25 cellular contexts compared by ENCODE assay signal in genomic region chr14:74526854-74527585, GRCh38. TPM values are rescaled to one million over a fixed set of nuclear protein-coding genes. Genes with fewer than 3 reads are reported as not detected.
DNase-seq lines count a peak whose midpoint lies in the region; ATAC-seq, FAIRE-seq and TF ChIP-seq lines count a peak whose summit lies in the region.
"Had no signal": no experiment of that assay in that cellular context is flagged by ENCODE, and none has a peak within 500 bp of the region (broad histone marks: within the 10 kb centered on the region; RNA-seq: fewer than 3 reads in every experiment).

No MANE protein-coding gene starts in this region.

- H3K4me1 ChIP-seq in SK-N-SH (ENCODE audit: control insufficient read depth in 1 of 2, insufficient read depth in 2 of 2, low read depth in 1 of 2, low read length in 1 of 2) (no peaks in the 10 kb centered on the region; a peak in 1 of 4 replicates), IMR-90 (ENCODE audit: control insufficient read depth, insufficient read depth, low read length) (peaks cover 17% of the 10 kb centered on the region), GM12878 (ENCODE audit: control insufficient read depth, insufficient read depth, low read length) (peaks cover 5% of the 10 kb centered on the region), thyroid gland (peaks cover 41 to 51% of the 10 kb centered on the region in 2 donors), suprapubic skin (peaks cover 3% of the 10 kb centered on the region), stomach (peaks cover 0 to 3% (median 0%) of the 10 kb centered on the region in 4 donors)
- H3K4me1 ChIP-seq: BE2C, prostate gland had no signal

- H2BK15ac ChIP-seq in IMR-90 (ENCODE audit: low read depth, low read length), result no peak overlapping the region

- BruUV-seq in IMR-90 (replicated peaks; lab: Mats Ljungman, UMichigan), result no TSS peak
- BruUV-seq in GM12878 (replicated peaks; lab: Mats Ljungman, UMichigan), result no TSS peak

- H3K27ac ChIP-seq in SK-N-SH (ENCODE audit: low read depth in 2 of 2, low read length in 1 of 2) (no peak overlapping the region), IMR-90 (ENCODE audit: insufficient read depth, low read length) (no peak overlapping the region), GM12878 (ENCODE audit: control insufficient read depth, insufficient read depth) (no peak overlapping the region), thyroid gland (peak overlapping the region; percentile 30 to 91 (median 37)), suprapubic skin (no peak overlapping the region), stomach (no peak overlapping the region)
- H3K27ac ChIP-seq: gastrocnemius medialis, lower lobe of right lung, prostate gland had no signal

- no peak for FAIRE-seq in GM12878 (lab: Jason Lieb, UNC)
- FAIRE-seq: A204.1, astrocyte, kidney had no signal

- peak overlapping the region; percentile 67 for H2AK9ac ChIP-seq in IMR-90 (replicated peaks; ENCODE audit: low read depth, low read length, poor library complexity)

- no peak overlapping the region for H2BK20ac ChIP-seq in IMR-90 (ENCODE audit: low read depth, low read length)

- TF ChIP-seq CTCF in SK-N-SH (IDR thresholded peaks at IDR 0.05) (0 out of 2 replicates have a peak, but pooled peaks have one; percentile 7), IMR-90 (conservative IDR thresholded peaks at IDR 0.05; ENCODE audit: low read depth, low read length) (no peak), GM12878 (IDR thresholded peaks at IDR 0.05 in 2 of 3, conservative IDR thresholded peaks at IDR 0.05 in 1 of 3; ENCODE audit: control insufficient read depth in 2 of 3, extremely low read depth in 1 of 3, insufficient read depth in 1 of 3, low read depth in 3 of 3, low read length in 3 of 3) (no peak), thyroid gland (IDR thresholded peaks at IDR 0.05) (peak in 1 of 6 experiments; percentile 10), suprapubic skin (IDR thresholded peaks at IDR 0.05) (no peak), stomach (IDR thresholded peaks at IDR 0.05) (no peak)

- H3K18ac ChIP-seq in IMR-90 (ENCODE audit: low read depth, low read length), result no peak overlapping the region

- in situ Hi-C loops in IMR-90 (cut with MboI; ENCODE audit: low sequenced_read_pairs) (no loop called here), GM12878 (cut with MboI) (no loop called here)

- TF ChIP-seq POLR2A in IMR-90 (IDR thresholded peaks at IDR 0.05; ENCODE audit: low read depth, low read length), result no peak
- TF ChIP-seq POLR2A in GM12878 (IDR thresholded peaks at IDR 0.05; ENCODE audit: low read depth, low read length), result no peak
- no peak for TF ChIP-seq POLR2A in thyroid gland (IDR thresholded peaks at IDR 0.05)
- no peak for TF ChIP-seq POLR2A in suprapubic skin (IDR thresholded peaks at IDR 0.05)
- no peak for TF ChIP-seq POLR2A in stomach (IDR thresholded peaks at IDR 0.05)

- no peak overlapping the region for H2BK120ac ChIP-seq in IMR-90 (ENCODE audit: low read depth, low read length)

- no peak for ATAC-seq in SK-N-SH treated with all-trans-retinoic acid at 6 μM for 48 hours
- ATAC-seq in IMR-90 (ENCODE audit: low read depth), result no peak
- no peak for ATAC-seq in GM12878
- ATAC-seq in HG02852 (IDR thresholded peaks at IDR 0.05; ENCODE audit: unreplicated experiment), result no peak
- ATAC-seq: activated T-cell treated with anti-CD3 and anti-CD28 coated beads, Interleukin-2, amount 50 U/mL, for 72 hours; gastrocnemius medialis; lower lobe of right lung; stimulated activated memory B cell treated with anti-CD40 and anti-IgM and Interleukin-4, amounts not matched to agents 10 μg/mL and 1 μg/mL and 100 μg/mL, for 72 hours had no signal

- no peak overlapping the region for H3K14ac ChIP-seq in IMR-90 (replicated peaks; ENCODE audit: low read depth, low read length)

- no peak overlapping the region for H4K5ac ChIP-seq in IMR-90 (ENCODE audit: low read depth, low read length)

- no peak overlapping the region for H4K8ac ChIP-seq in IMR-90 (ENCODE audit: low read depth in 2 of 2, low read length in 2 of 2)

- no peaks in the 10 kb centered on the region for H3K9me2 ChIP-seq in SK-N-SH

- intact Hi-C loops in IMR-90 (cut with micrococcal nuclease), result no loop called here
- intact Hi-C loops in GM12878 (cut with micrococcal nuclease; ENCODE audit: unreplicated experiment), result no loop called here
- intact Hi-C loops in thyroid gland (cut with DNase I), result no loop called here
- intact Hi-C loops in stomach (cut with DNase I; ENCODE audit: low total_unique reads), result no loop called here

- H3K27me3 ChIP-seq in SK-N-SH (ENCODE audit: insufficient read depth), result no peaks in the 10 kb centered on the region
- H3K27me3 ChIP-seq in IMR-90 (ENCODE audit: control insufficient read depth, insufficient read depth, low read length), result no peaks in the 10 kb centered on the region
- no peaks in the 10 kb centered on the region; a peak in 2 of 4 replicates for H3K27me3 ChIP-seq in GM12878 (replicated peaks in 1 of 2; ENCODE audit: control insufficient read depth in 2 of 2, insufficient read depth in 2 of 2, low read length in 1 of 2)
- no peaks in the 10 kb centered on the region for H3K27me3 ChIP-seq in thyroid gland
- no peaks in the 10 kb centered on the region for H3K27me3 ChIP-seq in suprapubic skin
- H3K27me3 ChIP-seq in stomach, result peaks cover 0 to 8% (median 0%) of the 10 kb centered on the region in 3 donors
- H3K27me3 ChIP-seq: gastrocnemius medialis had no signal

- no peaks in the 10 kb centered on the region for H3K9me3 ChIP-seq in SK-N-SH
- H3K9me3 ChIP-seq in IMR-90 (ENCODE audit: control insufficient read depth, insufficient read depth, low read length), result no peaks in the 10 kb centered on the region
- H3K9me3 ChIP-seq in GM12878 (replicated peaks; ENCODE audit: control insufficient read depth, insufficient read depth, low read length), result no peaks in the 10 kb centered on the region
- H3K9me3 ChIP-seq in thyroid gland, result no peaks in the 10 kb centered on the region
- H3K9me3 ChIP-seq in suprapubic skin, result no peaks in the 10 kb centered on the region
- no peaks in the 10 kb centered on the region for H3K9me3 ChIP-seq in stomach
- H3K9me3 ChIP-seq: BE2C, gastrocnemius medialis, lower lobe of right lung, prostate gland had no signal

- POLR2A ChIA-PET in SK-N-SH (lab: Yijun Ruan, JAX), result no interaction called here
- POLR2A ChIA-PET in IMR-90 (lab: Charles Lee; ENCODE audit: unreplicated experiment), result no interaction called here
- POLR2A ChIA-PET in GM12878 (lab: Charles Lee), result interaction anchor here (1.0 kb wide), 2 partner anchors 13 to 96 kb away, joined by 3 read pairs; no protein-coding TSS in a partner anchor

- H3K79me2 ChIP-seq in SK-N-SH (ENCODE audit: insufficient read depth) (peaks cover 5% of the 10 kb centered on the region; the same call in 1 of the 2 replicates), GM12878 (ENCODE audit: control insufficient read depth, insufficient read depth, low read length) (no peaks in the 10 kb centered on the region)

- RAD21 ChIA-PET in GM12878 (lab: Charles Lee; ENCODE audit: unreplicated experiment), result no interaction called here

- H3K23ac ChIP-seq in IMR-90 (ENCODE audit: low read depth, low read length), result no peak overlapping the region

- no peak overlapping the region for H2BK5ac ChIP-seq in IMR-90 (ENCODE audit: low read depth, low read length, poor library complexity, severe bottlenecking)

- SMC1A ChIA-PET in GM12878 (lab: Charles Lee; ENCODE audit: uncharacterized antibody, unreplicated experiment), result no interaction called here

- no peak overlapping the region for H3K56ac ChIP-seq in IMR-90 (ENCODE audit: extremely low read depth, insufficient read depth, low read length)

- H2AK5ac ChIP-seq in IMR-90 (ENCODE audit: low read depth, low read length), result no peak overlapping the region

- TF ChIP-seq EP300 in SK-N-SH (IDR thresholded peaks at IDR 0.05; ENCODE audit: borderline replicate concordance in 1 of 2, low read depth in 1 of 2, low read length in 1 of 2) (no peak), GM12878 (IDR thresholded peaks at IDR 0.05; ENCODE audit: borderline replicate concordance in 1 of 2, control insufficient read depth in 1 of 2, low read depth in 2 of 2, low read length in 2 of 2) (no peak), suprapubic skin (IDR thresholded peaks at IDR 0.05) (no peak), stomach (IDR thresholded peaks at IDR 0.05) (no peak)

- WGBS in SK-N-SH (ENCODE audit: low lambda C conversion rate), result 74% methylated on average over 7 of the region's 10 CpGs
- 93% methylated on average over 5 of the region's 10 CpGs; no CpG with 5 or more reads in 1 of the 2 experiments for WGBS in IMR-90 (ENCODE audit: extremely low coverage in 2 of 2, insufficient read length in 1 of 2), 2 experiments
- WGBS in GM12878 (ENCODE audit: insufficient coverage, insufficient replicate concordance, low lambda C conversion rate, missing lambda C conversion rate), result 46% methylated on average over 10 of the region's 10 CpGs
- WGBS in thyroid gland, 2 donors, result 82 to 85% methylated on average over 9 to 10 of the region's 10 CpGs
- WGBS in suprapubic skin, result 83% methylated on average over 10 of the region's 10 CpGs
- WGBS in stomach, 5 donors, result 66 to 77% (median 73%) methylated on average over 9 to 10 of the region's 10 CpGs

- no peak for DNase-seq in SK-N-SH
- no peak for DNase-seq in IMR-90
- no peak for DNase-seq in GM12878 (ENCODE audit: low read depth, low spot score)
- peak; percentile 24 to 29 for DNase-seq in thyroid gland
- no peak for DNase-seq in suprapubic skin (ENCODE audit: low spot score in 2 of 2)
- DNase-seq in stomach, result no peak
- DNase-seq: activated CD4-positive, alpha-beta T cell treated with anti-CD3 and anti-CD28 coated beads for 4 hours; activated naive CD4-positive, alpha-beta T cell treated with anti-CD3 and anti-CD28 coated beads, Interleukin-2, amount 50 U/mL, for 16 hours; activated T-cell treated with anti-CD3 and anti-CD28 coated beads, Interleukin-2, amount 50 U/mL, for 72 hours; BE2C; effector CD8-positive, alpha-beta T cell; EL; gastrocnemius medialis; kidney; lower lobe of right lung; MM.1S; NCI-H1436; stimulated activated CD4-positive, alpha-beta T cell treated with anti-CD3 and anti-CD28 coated beads, Interleukin-2, amount 100 ng/mL, for 24 hours; SW 1271 had no signal

- TF ChIP-seq RAD21 in SK-N-SH (IDR thresholded peaks at IDR 0.05; ENCODE audit: low read length) (no peak), IMR-90 (IDR thresholded peaks at IDR 0.05; ENCODE audit: low read length) (no peak), GM12878 (IDR thresholded peaks at IDR 0.05; ENCODE audit: insufficient read depth, low read depth, low read length) (no peak)

- H3K9me1 ChIP-seq in IMR-90 (ENCODE audit: insufficient read depth, low read length), result peaks cover 16% of the 10 kb centered on the region

- dilution Hi-C loops in IMR-90 (cut with HindIII; ENCODE audit: low sequenced_read_pairs, unreplicated experiment), result no loop called here

- H3K4me2 ChIP-seq in SK-N-SH (no peak overlapping the region), IMR-90 (ENCODE audit: low read depth, low read length) (no peak overlapping the region), GM12878 (ENCODE audit: control insufficient read depth, insufficient read depth) (no peak overlapping the region)

- peaks cover 0 to 4% of the 10 kb centered on the region in 2 experiments; a peak in 1 of 4 replicates for H3K79me1 ChIP-seq in IMR-90 (ENCODE audit: low read depth in 1 of 2, low read length in 2 of 2)

- H2AFZ ChIP-seq in SK-N-SH (ENCODE audit: low read depth), result no peak overlapping the region
- H2AFZ ChIP-seq in IMR-90 (replicated peaks; ENCODE audit: low read length, poor library complexity), result no peak overlapping the region
- no peak overlapping the region for H2AFZ ChIP-seq in GM12878 (ENCODE audit: control insufficient read depth, low read depth, low read length)

- H3K4me3 ChIP-seq in SK-N-SH (ENCODE audit: low read depth in 2 of 2, low read length in 1 of 2) (no peak overlapping the region), IMR-90 (ENCODE audit: insufficient read depth, low read depth, low read length) (no peak overlapping the region), GM12878 (no peak overlapping the region), thyroid gland (replicated peaks in 1 of 3) (no peak overlapping the region), suprapubic skin (no peak overlapping the region), stomach (no peak overlapping the region)
- H3K4me3 ChIP-seq: gastrocnemius medialis, lower lobe of right lung, prostate gland had no signal

- CTCF ChIA-PET in SK-N-SH (lab: Yijun Ruan, JAX) (interaction anchor here (0.6 to 4.1 kb wide), 9 partner anchors 22 to 204 kb away, joined by 3 to 22 read pairs (median 3); no protein-coding TSS in a partner anchor), IMR-90 (lab: Yijun Ruan, JAX) (no interaction called here), GM12878 (lab: Yijun Ruan, JAX) (no interaction called here)

- H3K36me3 ChIP-seq in SK-N-SH (replicated peaks in 1 of 2; ENCODE audit: control insufficient read depth in 1 of 2, insufficient read depth in 2 of 2, low read length in 1 of 2) (peaks cover 14 to 55% of the 10 kb centered on the region in 2 experiments), IMR-90 (ENCODE audit: control insufficient read depth, insufficient read depth, low read length) (no peaks in the 10 kb centered on the region; the same call in 1 of the 2 replicates), GM12878 (ENCODE audit: control insufficient read depth in 2 of 2, insufficient read depth in 2 of 2, low read length in 1 of 2) (no peaks in the 10 kb centered on the region), thyroid gland (no peaks in the 10 kb centered on the region), suprapubic skin (peaks cover 4% of the 10 kb centered on the region), stomach (peaks cover 0 to 7% (median under 1%) of the 10 kb centered on the region in 4 donors)
- H3K36me3 ChIP-seq: BE2C, gastrocnemius medialis, prostate gland had no signal

- H3K9ac ChIP-seq in SK-N-SH (no peak overlapping the region), IMR-90 (ENCODE audit: low read depth, low read length) (no peak overlapping the region), GM12878 (ENCODE audit: control insufficient read depth, insufficient read depth, low read length) (no peak overlapping the region)

- no peak overlapping the region for H4K91ac ChIP-seq in IMR-90 (ENCODE audit: insufficient read depth, low read depth, low read length)

- no peaks in the 10 kb centered on the region for H3F3A ChIP-seq in SK-N-SH (replicated peaks; ENCODE audit: insufficient read depth)

- no peak overlapping the region for H3K4ac ChIP-seq in IMR-90 (ENCODE audit: low read depth, low read length)

- no peaks in the 10 kb centered on the region for H4K20me1 ChIP-seq in SK-N-SH (ENCODE audit: insufficient read depth)
- no peaks in the 10 kb centered on the region for H4K20me1 ChIP-seq in IMR-90 (ENCODE audit: insufficient read depth, low read length)
- no peaks in the 10 kb centered on the region for H4K20me1 ChIP-seq in GM12878 (ENCODE audit: control insufficient read depth, insufficient read depth)

RNA-seq across cellular contexts. Expression of gene ISCA2, which starts 33.5 kb away (rescaled TPM):
- 37.3 and 51.9 TPM in 2 replicates for polyA plus RNA-seq in SK-N-SH (2012; rRNA removed)
- polyA plus RNA-seq in SK-N-SH (2012; cell fraction: cytosol; rRNA removed), result 57.2 and 70.6 TPM in 2 replicates
- 17.1 and 20.7 TPM in 2 replicates for polyA plus RNA-seq in SK-N-SH (2012; cell fraction: nucleus; rRNA removed)
- total RNA-seq in IMR-90 (2012; rRNA removed), result 5.4 and 9.2 TPM in 2 replicates
- 25.7 and 25.8 TPM in 2 replicates for polyA plus RNA-seq in IMR-90 (2012; rRNA removed)
- 2.7 and 5.1 TPM in 2 replicates for polyA plus RNA-seq in IMR-90 (2012; cell fraction: cytosol; rRNA removed)
- polyA plus RNA-seq in IMR-90 (2012; cell fraction: nucleus; rRNA removed; ENCODE audit: low replicate concordance), result 1.3 and 5.5 TPM in 2 replicates
- total RNA-seq in GM12878 (2013; cell fraction: nucleolus; rRNA removed), result 24.7 and 25.9 TPM in 2 replicates
- 25.1 and 33.5 TPM in 2 replicates for total RNA-seq in GM12878 (2014; rRNA removed)
- 15.2 and 16.7 TPM in 2 replicates for total RNA-seq in GM12878 (2014; rRNA removed; fragmentation: Illumina TruSeq; extraction: Trizol)
- total RNA-seq in GM12878 (2021), result 32.7 and 34.5 TPM in 2 replicates
- polyA plus RNA-seq in GM12878 (2011; ENCODE audit: low read depth), result 15.0 TPM
- 42.3 and 50.9 TPM in 2 replicates for polyA plus RNA-seq in GM12878 (2011; rRNA removed)
- 30.7 and 34.1 TPM in 2 replicates for polyA plus RNA-seq in GM12878 (2011; cell fraction: cytosol; rRNA removed)
- polyA plus RNA-seq in GM12878 (2011; cell fraction: nucleus; rRNA removed), result 17.0 and 19.9 TPM in 2 replicates
- 24.4 and 28.5 TPM in 2 replicates for polyA plus RNA-seq in GM12878 (2012)
- 32.3 and 41.6 TPM in 2 replicates for polyA plus RNA-seq in GM12878 (2014; fragmentation: Illumina TruSeq; extraction: Trizol)
- polyA plus RNA-seq in GM12878 (2014; fragmentation: Nextera tagmentation; extraction: Ambion mirVana), result 10 to 100 TPM in 1 of 2 experiments, 1 to 10 TPM in 1; 7.5 to 22.5 TPM
- polyA plus RNA-seq in GM12878 (2014; rRNA removed), result 34.0 and 46.5 TPM in 2 replicates
- polyA plus RNA-seq in GM12878 (2016; fragmentation: Nextera tagmentation; extraction: Ambion mirVana), result 100 to 1,000 TPM; 104 to 116 TPM
- 5.9 and 6.1 TPM in 2 replicates for polyA minus RNA-seq in GM12878 (2011; rRNA and poly(A)+ RNA removed)
- 3.1 and 10.0 TPM in 2 replicates for polyA minus RNA-seq in GM12878 (2011; cell fraction: cytosol; rRNA and poly(A)+ RNA removed)
- polyA minus RNA-seq in GM12878 (2011; cell fraction: nucleus; rRNA and poly(A)+ RNA removed), result 2.9 and 3.1 TPM in 2 replicates
- 10 to 100 TPM; 24.6 to 54.9 (median 44.2) TPM for total RNA-seq in thyroid gland
- 10 to 100 TPM in 2 of 4 donors, 1 to 10 TPM in 2; 7.9 to 14.7 (median 11.2) TPM for total RNA-seq in suprapubic skin
- total RNA-seq in stomach, result 10 to 100 TPM in 3 of 5 donors, not detected in 2; 15.2 to 34.3 (median 27.2) TPM
- polyA plus RNA-seq in stomach, result 10 to 100 TPM; 22.1 to 31.9 (median 22.8) TPM

RNA-seq across cellular contexts. Expression of gene NPC2, which starts 33.9 kb away (rescaled TPM):
- polyA plus RNA-seq in SK-N-SH (2012; rRNA removed) (340 and 522 TPM in 2 replicates), IMR-90 (2012; rRNA removed) (272 and 273 TPM in 2 replicates), GM12878 (2011; rRNA removed) (39.2 and 62.6 TPM in 2 replicates), GM12878 (2014; fragmentation: Illumina TruSeq; extraction: Trizol) (41.1 and 55.6 TPM in 2 replicates), GM12878 (2014; fragmentation: Nextera tagmentation; extraction: Ambion mirVana) (100 to 1,000 TPM in 1 of 2 experiments, 10 to 100 TPM in 1; 77.8 to 109 TPM), GM12878 (2014; rRNA removed) (81.5 and 85.1 TPM in 2 replicates), GM12878 (2016; fragmentation: Nextera tagmentation; extraction: Ambion mirVana) (10 to 100 TPM; 40.6 to 44.7 TPM), stomach (100 to 1,000 TPM; 124 to 152 (median 134) TPM)
- 249 and 380 TPM in 2 replicates for polyA plus RNA-seq in SK-N-SH (2012; cell fraction: cytosol; rRNA removed)
- 160 and 242 TPM in 2 replicates for polyA plus RNA-seq in SK-N-SH (2012; cell fraction: nucleus; rRNA removed)
- total RNA-seq in IMR-90 (2012; rRNA removed) (123 and 210 TPM in 2 replicates), GM12878 (2014; rRNA removed) (65.1 and 68.8 TPM in 2 replicates), GM12878 (2014; rRNA removed; fragmentation: Illumina TruSeq; extraction: Trizol) (40.6 and 44.4 TPM in 2 replicates), GM12878 (2021) (29.5 and 34.2 TPM in 2 replicates), thyroid gland (1,000 to 10,000 TPM in 1 of 4 donors, 100 to 1,000 TPM in 3; 583 to 1,617 (median 793) TPM), suprapubic skin (100 to 1,000 TPM; 274 to 450 (median 338) TPM), stomach (100 to 1,000 TPM in 3 of 5 donors, 10 to 100 TPM in 2; 62.6 to 186 (median 103) TPM)
- polyA plus RNA-seq in IMR-90 (2012; cell fraction: cytosol; rRNA removed), result 197 and 369 TPM in 2 replicates
- polyA plus RNA-seq in IMR-90 (2012; cell fraction: nucleus; rRNA removed; ENCODE audit: low replicate concordance), result 66.2 and 72.0 TPM in 2 replicates
- total RNA-seq in GM12878 (2013; cell fraction: nucleolus; rRNA removed), result 36.7 and 57.3 TPM in 2 replicates
- polyA plus RNA-seq in GM12878 (2011; ENCODE audit: low read depth), result 94.0 TPM
- polyA plus RNA-seq in GM12878 (2011; cell fraction: cytosol; rRNA removed), result 82.5 and 111 TPM in 2 replicates
- 42.5 and 66.1 TPM in 2 replicates for polyA plus RNA-seq in GM12878 (2011; cell fraction: nucleus; rRNA removed)
- 118 and 138 TPM in 2 replicates for polyA plus RNA-seq in GM12878 (2012)
- 30.9 and 31.2 TPM in 2 replicates for polyA minus RNA-seq in GM12878 (2011; rRNA and poly(A)+ RNA removed)
- 16.0 and 23.5 TPM in 2 replicates for polyA minus RNA-seq in GM12878 (2011; cell fraction: cytosol; rRNA and poly(A)+ RNA removed)
- 9.8 and 13.1 TPM in 2 replicates for polyA minus RNA-seq in GM12878 (2011; cell fraction: nucleus; rRNA and poly(A)+ RNA removed)

Comparison
In these comparisons a context has a peak if more than half of its experiments do, and no peak if none do; other contexts are left out.
1. DNase-seq: peak in thyroid gland (2 of 2); none in SK-N-SH (single experiment), IMR-90 (single experiment), GM12878 (single experiment), suprapubic skin (0 of 2) and stomach (single experiment).
2. H3K27ac ChIP-seq: peak in thyroid gland (3 of 3); none in SK-N-SH (0 of 2), IMR-90 (single experiment), GM12878 (single experiment), suprapubic skin (single experiment) and stomach (0 of 5).
3. Of the 26 proteins assayed by ChIP-seq in both GM12878 and SK-N-SH: peak only in GM12878: none; only in SK-N-SH: CTCF; in both: none; in neither: 25.